21 cellular contexts compared by ENCODE assay signal in genomic region chr15:52368402-52368801, GRCh38.
"Had no signal": no experiment of that assay in that cellular context is flagged by ENCODE, and none has a peak within 500 bp of the region (broad histone marks: within the 10 kb centered on the region; RNA-seq: fewer than 3 reads in every experiment).

No MANE protein-coding gene starts in this region.

- H3K27ac Mint-ChIP-seq: activated CD4-positive, alpha-beta T cell treated with anti-CD3 and anti-CD28 coated beads, Interleukin-2, amount 10 ng/mL, durations not matched to agents 24 days and 14 days; activated naive CD4-positive, alpha-beta T cell treated with anti-CD3 and anti-CD28 coated beads for 36 hours; activated T-helper 2 cell treated with anti-CD3 and anti-CD28 coated beads, Interferon-gamma antibody, Interleukin-2, Interleukin-4, amounts not matched to agents 10 μg/mL and 5 μg/mL and 100 μg/mL, durations not matched to agents 14 hours and 24 hours and 36 hours; nephron; WTC11 had no signal

- H3K4me3 ChIP-seq: right atrium auricular region, skin epidermis, tibial nerve, vagina had no signal

- FAIRE-seq: astrocyte, colon, endometrium, TTC549 had no signal

- H3K27ac ChIP-seq: skin epidermis, tibial nerve, vagina had no signal

- DNase-seq: activated CD4-positive, alpha-beta T cell treated with anti-CD3 and anti-CD28 coated beads, Interleukin-2, amount 10 ng/mL, durations not matched to agents 24 days and 14 days; activated naive CD4-positive, alpha-beta T cell treated with anti-CD3 and anti-CD28 coated beads for 36 hours; kidney glomerular epithelial cell; mesenchymal stem cell; nucleus accumbens; stimulated activated CD4-positive, alpha-beta T cell treated with anti-CD3 and anti-CD28 coated beads, Interleukin-15, amount 100 ng/mL, for 24 hours; stimulated activated CD4-positive, alpha-beta T cell treated with anti-CD3 and anti-CD28 coated beads, Interleukin-4, amount 100 ng/mL, for 1 hour; stimulated activated naive CD4-positive, alpha-beta T cell; substantia nigra; T-helper 2 cell had no signal

- H3K27me3 ChIP-seq: right atrium auricular region, tibial nerve, vagina had no signal

- H3K9me3 Mint-ChIP-seq: activated CD4-positive, alpha-beta T cell treated with anti-CD3 and anti-CD28 coated beads, Interleukin-2, amount 10 ng/mL, durations not matched to agents 24 days and 14 days; activated naive CD4-positive, alpha-beta T cell treated with anti-CD3 and anti-CD28 coated beads for 36 hours; activated T-helper 2 cell treated with anti-CD3 and anti-CD28 coated beads, Interferon-gamma antibody, Interleukin-2, Interleukin-4, amounts not matched to agents 10 μg/mL and 5 μg/mL and 100 μg/mL, durations not matched to agents 14 hours and 24 hours and 36 hours; nephron; WTC11 had no signal

- H3K27me3 Mint-ChIP-seq: activated CD4-positive, alpha-beta T cell treated with anti-CD3 and anti-CD28 coated beads, Interleukin-2, amount 10 ng/mL, durations not matched to agents 24 days and 14 days had no signal

- ATAC-seq: WTC11 had no signal

- H3K4me1 Mint-ChIP-seq: activated CD4-positive, alpha-beta T cell treated with anti-CD3 and anti-CD28 coated beads, Interleukin-2, amount 10 ng/mL, durations not matched to agents 24 days and 14 days; nephron had no signal

- H3K9me3 ChIP-seq: right atrium auricular region, tibial nerve, vagina had no signal

- H3K4me1 ChIP-seq: tibial nerve, vagina had no signal

- H3K4me3 Mint-ChIP-seq: activated CD4-positive, alpha-beta T cell treated with anti-CD3 and anti-CD28 coated beads, Interleukin-2, amount 10 ng/mL, durations not matched to agents 24 days and 14 days; activated naive CD4-positive, alpha-beta T cell treated with anti-CD3 and anti-CD28 coated beads for 36 hours; nephron; WTC11 had no signal
